In genomic region chr4:185542626-185543336, GRCh38 we compare ENCODE assay signal across 16 cellular contexts. TPM values are rescaled to one million over a fixed set of nuclear protein-coding genes. Genes with fewer than 3 reads are reported as not detected.
DNase-seq lines count a peak whose midpoint lies in the region; ATAC-seq and TF ChIP-seq lines count a peak whose summit lies in the region.
"Had no signal": no experiment of that assay in that cellular context is flagged by ENCODE, and none has a peak within 500 bp of the region (broad histone marks: within the 10 kb centered on the region; RNA-seq: fewer than 3 reads in every experiment).

No MANE protein-coding gene starts in this region.

- H3K9me3 ChIP-seq in esophagus muscularis mucosa (no peaks in the 10 kb centered on the region), sigmoid colon (no peaks in the 10 kb centered on the region)
- H3K9me3 ChIP-seq: Peyer's patch, tibial nerve had no signal

- H3K9me3 Mint-ChIP-seq in endothelial cell (ENCODE audit: unreplicated experiment) (no peaks in the 10 kb centered on the region), glutamatergic neuron (ENCODE audit: unreplicated experiment) (no peaks in the 10 kb centered on the region)
- H3K9me3 Mint-ChIP-seq: activated T-helper 2 cell treated with anti-CD3 and anti-CD28 coated beads, Interferon-gamma antibody, Interleukin-2, Interleukin-4, amounts not matched to agents 10 μg/mL and 5 μg/mL and 100 μg/mL, durations not matched to agents 14 hours and 24 hours and 36 hours; naive thymus-derived CD4-positive, alpha-beta T cell; T-helper 2 cell treated with Interferon-gamma antibody and Interleukin-4, amounts not matched to agents 5 μg/mL and 100 μg/mL, for 36 hours had no signal

- H3K27me3 Mint-ChIP-seq in endothelial cell (ENCODE audit: unreplicated experiment) (peaks cover 3% of the 10 kb centered on the region), glutamatergic neuron (ENCODE audit: unreplicated experiment) (no peaks in the 10 kb centered on the region)

- intact Hi-C loops in esophagus muscularis mucosa (cut with DNase I) (no loop called here), left colon (cut with DNase I, micrococcal nuclease) (no loop called here), sigmoid colon (cut with DNase I) (loop anchor here (5.0 kb wide), 1 partner anchor 40 kb away; no protein-coding TSS in a partner anchor)

- peak; percentile 22 for ATAC-seq in left colon
- ATAC-seq in HG03097 (IDR thresholded peaks at IDR 0.05; ENCODE audit: low FRiP score, unreplicated experiment): no peak
- ATAC-seq: naive thymus-derived CD4-positive, alpha-beta T cell had no signal

- DNase-seq in HK-2 (ENCODE audit: unreplicated experiment): peak; percentile 28
- peak; percentile 95 for DNase-seq in esophagus muscularis mucosa (ENCODE audit: extremely low spot score)
- peak; percentile 42 to 67 for DNase-seq in left colon
- DNase-seq in sigmoid colon: peak; percentile 88
- no peak for DNase-seq in activated CD4-positive, CD25-positive, alpha-beta regulatory T cell (lab: John Stamatoyannopoulos, UW)
- DNase-seq in endothelial cell (ENCODE audit: low spot score): no peak
- DNase-seq in glutamatergic neuron: no peak
- DNase-seq: activated CD4-positive, alpha-beta T cell treated with anti-CD3 and anti-CD28 coated beads, Interleukin-2, amount 50 U/mL, for 48 hours; naive thymus-derived CD4-positive, alpha-beta T cell; NCI-H146; NCI-H524 treated with DMSO at 0.1 percent for 48 hours had no signal

- TF ChIP-seq EP300 in esophagus muscularis mucosa (IDR thresholded peaks at IDR 0.05) (no peak), sigmoid colon (IDR thresholded peaks at IDR 0.05) (peak in 2 of 4 donors; percentile 47 to 76)

- no peak for TF ChIP-seq CTCF in esophagus muscularis mucosa (IDR thresholded peaks at IDR 0.05)
- TF ChIP-seq CTCF in sigmoid colon (IDR thresholded peaks at IDR 0.05): no peak
- no peak for TF ChIP-seq CTCF in endothelial cell (IDR thresholded peaks at IDR 0.05; ENCODE audit: unreplicated experiment)
- no peak for TF ChIP-seq CTCF in glutamatergic neuron (IDR thresholded peaks at IDR 0.05; ENCODE audit: partially characterized antibody, unreplicated experiment)

- H3K27ac Mint-ChIP-seq in endothelial cell (ENCODE audit: unreplicated experiment) (no peak overlapping the region), glutamatergic neuron (ENCODE audit: unreplicated experiment) (no peak overlapping the region)
- H3K27ac Mint-ChIP-seq: activated T-helper 2 cell treated with anti-CD3 and anti-CD28 coated beads, Interferon-gamma antibody, Interleukin-2, Interleukin-4, amounts not matched to agents 10 μg/mL and 5 μg/mL and 100 μg/mL, durations not matched to agents 14 hours and 24 hours and 36 hours; naive thymus-derived CD4-positive, alpha-beta T cell; T-helper 2 cell treated with Interferon-gamma antibody and Interleukin-4, amounts not matched to agents 5 μg/mL and 100 μg/mL, for 36 hours had no signal

- 50% methylated on average over 14 of the region's 14 CpGs for WGBS in esophagus muscularis mucosa
- 79 to 83% methylated on average over 14 of the region's 14 CpGs for WGBS in sigmoid colon, 2 donors

- H3K27ac ChIP-seq in esophagus muscularis mucosa (replicated peaks in 1 of 4): peak overlapping the region; percentile 70 to 99 (median 80)
- peak overlapping the region; percentile 23 to 79 (median 70) for H3K27ac ChIP-seq in sigmoid colon

- H3K4me1 ChIP-seq in esophagus muscularis mucosa: peaks cover 13 to 47% (median 43%) of the 10 kb centered on the region in 4 donors
- peaks cover 0 to 24% (median 18%) of the 10 kb centered on the region in 4 donors for H3K4me1 ChIP-seq in sigmoid colon
- H3K4me1 ChIP-seq: Peyer's patch had no signal

- H3K4me1 Mint-ChIP-seq in endothelial cell (ENCODE audit: unreplicated experiment) (peaks cover 11% of the 10 kb centered on the region), glutamatergic neuron (ENCODE audit: low read depth, unreplicated experiment) (peaks cover 4% of the 10 kb centered on the region)
- H3K4me1 Mint-ChIP-seq: naive thymus-derived CD4-positive, alpha-beta T cell had no signal

- H3K4me3 ChIP-seq in esophagus muscularis mucosa (no peak overlapping the region), sigmoid colon (no peak overlapping the region)
- H3K4me3 ChIP-seq: Peyer's patch, tibial nerve had no signal

- H3K27me3 ChIP-seq in esophagus muscularis mucosa: no peaks in the 10 kb centered on the region
- no peaks in the 10 kb centered on the region for H3K27me3 ChIP-seq in sigmoid colon
- H3K27me3 ChIP-seq: Peyer's patch, tibial nerve had no signal

- H3K36me3 ChIP-seq in esophagus muscularis mucosa: no peaks in the 10 kb centered on the region
- no peaks in the 10 kb centered on the region for H3K36me3 ChIP-seq in sigmoid colon
- H3K36me3 ChIP-seq: Peyer's patch, tibial nerve had no signal

- TF ChIP-seq POLR2A in esophagus muscularis mucosa (IDR thresholded peaks at IDR 0.05; ENCODE audit: low read depth) (no peak), sigmoid colon (IDR thresholded peaks at IDR 0.05) (no peak)

- H3K36me3 Mint-ChIP-seq in endothelial cell (ENCODE audit: low read depth, unreplicated experiment) (no peaks in the 10 kb centered on the region), glutamatergic neuron (ENCODE audit: unreplicated experiment) (no peaks in the 10 kb centered on the region)
- H3K36me3 Mint-ChIP-seq: naive thymus-derived CD4-positive, alpha-beta T cell had no signal

- no peak overlapping the region for H3K4me3 Mint-ChIP-seq in endothelial cell (ENCODE audit: unreplicated experiment)
- no peak overlapping the region for H3K4me3 Mint-ChIP-seq in glutamatergic neuron (ENCODE audit: unreplicated experiment)
- H3K4me3 Mint-ChIP-seq: naive thymus-derived CD4-positive, alpha-beta T cell; T-helper 2 cell treated with Interferon-gamma antibody and Interleukin-4, amounts not matched to agents 5 μg/mL and 100 μg/mL, for 36 hours had no signal

RNA-seq across cellular contexts. Expression of gene PDLIM3, which starts 7.5 kb away (rescaled TPM):
- total RNA-seq in esophagus muscularis mucosa (1,000 to 10,000 TPM; 1,279 to 2,098 (median 1,627) TPM), left colon (10 to 100 TPM in 1 of 2 donors, 1 to 10 TPM in 1; 4.3 to 30.8 TPM), sigmoid colon (100 to 1,000 TPM; 568 to 907 (median 820) TPM), endothelial cell (ENCODE audit: unreplicated experiment) (0.67 TPM), glutamatergic neuron (ENCODE audit: unreplicated experiment) (262 TPM)
- 10 to 100 TPM in 2 of 3 donors, 1 to 10 TPM in 1; 7.9 to 24.5 (median 17.4) TPM for polyA plus RNA-seq in sigmoid colon
- total RNA-seq: naive thymus-derived CD4-positive, alpha-beta T cell had no signal
- polyA plus RNA-seq: naive thymus-derived CD4-positive, alpha-beta T cell had no signal

Comparison
In these comparisons a context has a peak if more than half of its experiments do, and no peak if none do; other contexts are left out.
1. DNase-seq: peak in HK-2 (single experiment), esophagus muscularis mucosa (single experiment), left colon (2 of 2) and sigmoid colon (single experiment); none in activated CD4-positive, CD25-positive, alpha-beta regulatory T cell (0 of 4), endothelial cell (single experiment) and glutamatergic neuron (single experiment).